In genomic region chr1:51738681-51739080, GRCh38 we compare ENCODE assay signal across 28 cellular contexts.
"Had no signal": no experiment of that assay in that cellular context is flagged by ENCODE, and none has a peak within 500 bp of the region (broad histone marks: within the 10 kb centered on the region; RNA-seq: fewer than 3 reads in every experiment).

No MANE protein-coding gene starts in this region.

- H3K9me3 ChIP-seq: breast epithelium, ovary, prostate gland, sigmoid colon, upper lobe of left lung, vagina had no signal

- H3K4me3 ChIP-seq: breast epithelium, ovary, prostate gland, sigmoid colon, upper lobe of left lung, vagina had no signal

- H3K27ac ChIP-seq: breast epithelium, epithelial cell of prostate, ovary, prostate gland, sigmoid colon had no signal

- H3K36me3 ChIP-seq: breast epithelium, ovary, prostate gland, sigmoid colon, upper lobe of left lung, vagina had no signal

- H3K27me3 ChIP-seq: breast epithelium, ovary, sigmoid colon, upper lobe of left lung, vagina had no signal

- FAIRE-seq: endometrium, frontal cortex, small intestine had no signal

- H3K27ac Mint-ChIP-seq: activated CD4-positive, alpha-beta memory T cell treated with anti-CD3 and anti-CD28 coated beads for 36 hours; activated CD4-positive, alpha-beta T cell treated with anti-CD3 and anti-CD28 coated beads for 36 hours; activated naive CD4-positive, alpha-beta T cell treated with anti-CD3 and anti-CD28 coated beads, Interleukin-2, amount 50 U/mL, for 72 hours; activated T-cell treated with anti-CD3 and anti-CD28 coated beads, Interleukin-2, amount 50 U/mL, for 24 hours; activated T-helper 17 cell treated with anti-CD3 and anti-CD28 coated beads, Interleukin-2, amount 50 U/mL, for 72 hours; stimulated activated effector memory CD8-positive, alpha-beta T cell treated with anti-CD3 and anti-CD28 coated beads, Interleukin-12 subunit alpha, Interleukin-12 subunit beta, amount 100 ng/mL, for 72 hours; stimulated activated naive CD8-positive, alpha-beta T cell treated with anti-CD3 and anti-CD28 coated beads, Interleukin-15, amount 100 ng/mL, for 72 hours had no signal

- ATAC-seq: activated CD4-positive, alpha-beta T cell treated with anti-CD3 and anti-CD28 coated beads for 36 hours; activated naive CD4-positive, alpha-beta T cell treated with anti-CD3 and anti-CD28 coated beads, Interleukin-2, amount 50 U/mL, for 72 hours; activated T-helper 17 cell treated with anti-CD3 and anti-CD28 coated beads, Interleukin-2, amount 50 U/mL, for 72 hours; left ventricle myocardium superior; stimulated activated effector memory CD8-positive, alpha-beta T cell treated with anti-CD3 and anti-CD28 coated beads, Interleukin-12 subunit alpha, Interleukin-12 subunit beta, amount 100 ng/mL, for 72 hours; stimulated activated naive CD8-positive, alpha-beta T cell treated with anti-CD3 and anti-CD28 coated beads, Interleukin-15, amount 100 ng/mL, for 72 hours had no signal

- H3K9me3 Mint-ChIP-seq: activated CD4-positive, alpha-beta memory T cell treated with anti-CD3 and anti-CD28 coated beads for 36 hours; activated naive CD4-positive, alpha-beta T cell treated with anti-CD3 and anti-CD28 coated beads, Interleukin-2, amount 50 U/mL, for 72 hours; activated T-cell treated with anti-CD3 and anti-CD28 coated beads, Interleukin-2, amount 50 U/mL, for 24 hours; activated T-helper 17 cell treated with anti-CD3 and anti-CD28 coated beads, Interleukin-2, amount 50 U/mL, for 72 hours; stimulated activated effector memory CD8-positive, alpha-beta T cell treated with anti-CD3 and anti-CD28 coated beads, Interleukin-12 subunit alpha, Interleukin-12 subunit beta, amount 100 ng/mL, for 72 hours; stimulated activated naive CD8-positive, alpha-beta T cell treated with anti-CD3 and anti-CD28 coated beads, Interleukin-15, amount 100 ng/mL, for 72 hours had no signal

- DNase-seq: activated CD4-positive, alpha-beta memory T cell treated with anti-CD3 and anti-CD28 coated beads for 36 hours; activated CD4-positive, alpha-beta T cell treated with anti-CD3 and anti-CD28 coated beads for 36 hours; activated CD4-positive, CD25-positive, alpha-beta regulatory T cell; activated CD8-positive, alpha-beta memory T cell treated with anti-CD3 and anti-CD28 coated beads, Interleukin-2, amount 50 U/mL, for 4 hours; activated gamma-delta T cell treated with Interleukin-2 at 50 U/mL for 16 hours; activated T-cell treated with anti-CD3 and anti-CD28 coated beads, Interleukin-2, amount 50 U/mL, for 24 hours; central memory CD4-positive, alpha-beta T cell; effector CD8-positive, alpha-beta T cell; glutamatergic neuron; islet precursor cell; left ventricle myocardium superior; ovary; sigmoid colon; small intestine; stimulated activated CD4-positive, alpha-beta T cell treated with anti-CD3 and anti-CD28 coated beads, Interleukin-4, amount 100 ng/mL, for 24 hours; stimulated activated naive CD8-positive, alpha-beta T cell treated with anti-CD3 and anti-CD28 coated beads, Interleukin-15, amount 100 ng/mL, for 72 hours; substantia nigra; T-helper 2 cell; upper lobe of left lung had no signal

- H3K27me3 Mint-ChIP-seq: activated CD4-positive, alpha-beta memory T cell treated with anti-CD3 and anti-CD28 coated beads for 36 hours; activated CD4-positive, alpha-beta T cell treated with anti-CD3 and anti-CD28 coated beads for 36 hours; activated T-cell treated with anti-CD3 and anti-CD28 coated beads, Interleukin-2, amount 50 U/mL, for 24 hours; activated T-helper 17 cell treated with anti-CD3 and anti-CD28 coated beads, Interleukin-2, amount 50 U/mL, for 72 hours; stimulated activated naive CD8-positive, alpha-beta T cell treated with anti-CD3 and anti-CD28 coated beads, Interleukin-15, amount 100 ng/mL, for 72 hours had no signal

- H3K4me3 Mint-ChIP-seq: activated CD4-positive, alpha-beta memory T cell treated with anti-CD3 and anti-CD28 coated beads for 36 hours; activated CD4-positive, alpha-beta T cell treated with anti-CD3 and anti-CD28 coated beads for 36 hours; activated T-cell treated with anti-CD3 and anti-CD28 coated beads, Interleukin-2, amount 50 U/mL, for 24 hours; activated T-helper 17 cell treated with anti-CD3 and anti-CD28 coated beads, Interleukin-2, amount 50 U/mL, for 72 hours; stimulated activated effector memory CD8-positive, alpha-beta T cell treated with anti-CD3 and anti-CD28 coated beads, Interleukin-12 subunit alpha, Interleukin-12 subunit beta, amount 100 ng/mL, for 72 hours; stimulated activated naive CD8-positive, alpha-beta T cell treated with anti-CD3 and anti-CD28 coated beads, Interleukin-15, amount 100 ng/mL, for 72 hours had no signal

- H3K36me3 Mint-ChIP-seq: activated naive CD4-positive, alpha-beta T cell treated with anti-CD3 and anti-CD28 coated beads, Interleukin-2, amount 50 U/mL, for 72 hours; stimulated activated effector memory CD8-positive, alpha-beta T cell treated with anti-CD3 and anti-CD28 coated beads, Interleukin-12 subunit alpha, Interleukin-12 subunit beta, amount 100 ng/mL, for 72 hours had no signal
